ENCODE assay signal across 15 cellular contexts in genomic region chr1:192238421-192238820, GRCh38.
DNase-seq lines count a peak whose midpoint lies in the region; ATAC-seq, FAIRE-seq and TF ChIP-seq lines count a peak whose summit lies in the region.
"Had no signal": no experiment of that assay in that cellular context is flagged by ENCODE, and none has a peak within 500 bp of the region (broad histone marks: within the 10 kb centered on the region; RNA-seq: fewer than 3 reads in every experiment).

No MANE protein-coding gene starts in this region.

- H3K79me2 ChIP-seq in K562 (ENCODE audit: control insufficient read depth, insufficient read depth, low read length): no peaks in the 10 kb centered on the region
- no peaks in the 10 kb centered on the region for H3K79me2 ChIP-seq in H1 (ENCODE audit: control insufficient read depth in 1 of 2, insufficient read depth in 2 of 2, low read length in 2 of 2)

- H2BK120ac ChIP-seq in IMR-90 (ENCODE audit: low read depth, low read length) (no peak overlapping the region), H1 (replicated peaks; ENCODE audit: low read depth, low read length) (no peak overlapping the region)

- TF ChIP-seq EP300 in K562 (IDR thresholded peaks at IDR 0.05; ENCODE audit: low read length) (no peak), H1 (IDR thresholded peaks at IDR 0.05; ENCODE audit: borderline replicate concordance in 1 of 2, low read depth in 2 of 2, low read length in 2 of 2) (no peak)

- H4K8ac ChIP-seq in IMR-90 (ENCODE audit: low read depth in 2 of 2, low read length in 2 of 2): no peak overlapping the region
- H4K8ac ChIP-seq in H1 (ENCODE audit: extremely low read depth, insufficient read depth, low read length): no peak overlapping the region

- H4K20me1 ChIP-seq in IMR-90 (ENCODE audit: insufficient read depth, low read length) (no peaks in the 10 kb centered on the region), K562 (replicated peaks; ENCODE audit: control insufficient read depth, insufficient read depth, low read length) (no peaks in the 10 kb centered on the region), H1 (replicated peaks in 1 of 2; ENCODE audit: control insufficient read depth in 1 of 2, insufficient read depth in 2 of 2, low read length in 2 of 2) (no peaks in the 10 kb centered on the region)
- H4K20me1 ChIP-seq: BLaER1 had no signal

- no peak overlapping the region for H2AK9ac ChIP-seq in IMR-90 (replicated peaks; ENCODE audit: low read depth, low read length, poor library complexity)

- H3K23ac ChIP-seq in IMR-90 (ENCODE audit: low read depth, low read length) (no peak overlapping the region), H1 (ENCODE audit: insufficient read length) (no peak overlapping the region)

- no peak for TF ChIP-seq CTCF in IMR-90 (conservative IDR thresholded peaks at IDR 0.05; ENCODE audit: low read depth, low read length)
- TF ChIP-seq CTCF in K562 (IDR thresholded peaks at IDR 0.05 in 2 of 3, conservative IDR thresholded peaks at IDR 0.05 in 1 of 3; ENCODE audit: insufficient read depth in 2 of 3, low read depth in 1 of 3, low read length in 3 of 3): peak in 1 of 3 experiments; percentile 16; a peak in 1 of 6 replicates
- TF ChIP-seq CTCF in H1 (IDR thresholded peaks at IDR 0.05; ENCODE audit: control extremely low read depth in 1 of 3, insufficient read depth in 1 of 3, low read depth in 1 of 3, low read length in 3 of 3): no peak
- TF ChIP-seq CTCF in osteocyte (IDR thresholded peaks at IDR 0.05): peak; percentile 22

- H3K4me3 ChIP-seq in IMR-90 (ENCODE audit: insufficient read depth, low read depth, low read length) (no peak overlapping the region), K562 (no peak overlapping the region), H1 (ENCODE audit: extremely low read depth in 1 of 4, insufficient read depth in 2 of 4, low read depth in 3 of 4, low read length in 4 of 4) (no peak overlapping the region)
- H3K4me3 ChIP-seq: A549, BLaER1 had no signal

- intact Hi-C loops in IMR-90 (cut with micrococcal nuclease) (no loop called here), K562 (cut with micrococcal nuclease) (loop anchor here (5.0 kb wide), 1 partner anchor 246 kb away; no protein-coding TSS in a partner anchor)

- H3K9ac ChIP-seq in IMR-90 (ENCODE audit: low read depth, low read length) (no peak overlapping the region), K562 (ENCODE audit: insufficient read depth in 1 of 2, low read depth in 2 of 2, low read length in 2 of 2) (no peak overlapping the region), H1 (replicated peaks in 1 of 4; ENCODE audit: extremely low read depth in 1 of 4, low read depth in 3 of 4, low read length in 3 of 4) (no peak overlapping the region)
- H3K9ac ChIP-seq: BLaER1 had no signal

- no peaks in the 10 kb centered on the region for H3K36me3 ChIP-seq in IMR-90 (ENCODE audit: control insufficient read depth, insufficient read depth, low read length)
- no peaks in the 10 kb centered on the region for H3K36me3 ChIP-seq in K562 (ENCODE audit: control insufficient read depth, insufficient read depth, low read length)
- no peaks in the 10 kb centered on the region for H3K36me3 ChIP-seq in H1 (ENCODE audit: control insufficient read depth in 2 of 4, insufficient read depth in 4 of 4, low read length in 3 of 4)
- H3K36me3 ChIP-seq: BLaER1 had no signal

- H2AK5ac ChIP-seq in IMR-90 (ENCODE audit: low read depth, low read length) (no peak overlapping the region), H1 (ENCODE audit: low read depth, low read length) (no peak overlapping the region)

- CTCF ChIA-PET in IMR-90 (lab: Yijun Ruan, JAX): no interaction called here
- CTCF ChIA-PET in K562 (lab: Yijun Ruan, JAX; ENCODE audit: low intra/inter-chr PET ratio): no interaction called here
- CTCF ChIA-PET in H1 (lab: Charles Lee; ENCODE audit: partially characterized antibody): no interaction called here

- H4K91ac ChIP-seq in IMR-90 (ENCODE audit: insufficient read depth, low read depth, low read length) (peak overlapping the region; percentile 15; the same call in 1 of the 2 replicates), H1 (replicated peaks; ENCODE audit: insufficient read length, low read length) (no peak overlapping the region)

- no peaks in the 10 kb centered on the region for H3K9me3 ChIP-seq in IMR-90 (ENCODE audit: control insufficient read depth, insufficient read depth, low read length)
- no peaks in the 10 kb centered on the region for H3K9me3 ChIP-seq in K562 (replicated peaks; ENCODE audit: control insufficient read depth, insufficient read depth, low read depth, low read length)
- no peaks in the 10 kb centered on the region; a peak in 1 of 4 replicates for H3K9me3 ChIP-seq in H1 (ENCODE audit: insufficient read depth in 2 of 2, low read depth in 1 of 2, low read length in 1 of 2)
- H3K9me3 ChIP-seq: A549, BLaER1, Caco-2 had no signal

- DNase-seq in IMR-90: no peak
- DNase-seq in K562 (ENCODE audit: extremely low read depth in 1 of 4, low spot score in 3 of 4): no peak
- DNase-seq in H1 (ENCODE audit: low read depth in 1 of 2, low spot score in 2 of 2): no peak
- no peak for DNase-seq in osteocyte (ENCODE audit: extremely low spot score, unreplicated experiment)
- DNase-seq in SHP77 treated with DMSO at 0.1 percent for 48 hours (lab: John Stamatoyannopoulos, UW): no peak
- no peak for DNase-seq in MV-4-11 (lab: John Stamatoyannopoulos, UW)
- no peak for DNase-seq in SIG-M5 (lab: John Stamatoyannopoulos, UW)
- no peak for DNase-seq in NCI-H1105 (lab: John Stamatoyannopoulos, UW)
- DNase-seq: AML-193; Caco-2; CD8-positive, alpha-beta memory T cell; DMS53 had no signal

- H2BK12ac ChIP-seq in H1 (ENCODE audit: low read depth, low read length): no peak overlapping the region

- H2BK15ac ChIP-seq in IMR-90 (ENCODE audit: low read depth, low read length): no peak overlapping the region
- H2BK15ac ChIP-seq in H1 (ENCODE audit: low read length): no peak overlapping the region

- H3K27me3 ChIP-seq in IMR-90 (ENCODE audit: control insufficient read depth, insufficient read depth, low read length): no peaks in the 10 kb centered on the region
- H3K27me3 ChIP-seq in K562 (ENCODE audit: control insufficient read depth in 2 of 2, insufficient read depth in 2 of 2, low read length in 2 of 2): no peaks in the 10 kb centered on the region
- no peaks in the 10 kb centered on the region for H3K27me3 ChIP-seq in H1 (replicated peaks in 1 of 4; ENCODE audit: control insufficient read depth in 3 of 4, extremely low read depth in 1 of 4, insufficient read depth in 3 of 4, low read length in 3 of 4)
- H3K27me3 ChIP-seq: BLaER1 had no signal

- POLR2A ChIA-PET in IMR-90 (lab: Charles Lee; ENCODE audit: unreplicated experiment): no interaction called here
- POLR2A ChIA-PET in K562 (lab: Yijun Ruan, JAX): no interaction called here
- POLR2A ChIA-PET in H1 (lab: Charles Lee; ENCODE audit: partially characterized antibody): no interaction called here

- TF ChIP-seq POLR2A in IMR-90 (IDR thresholded peaks at IDR 0.05; ENCODE audit: low read depth, low read length) (no peak), K562 (conservative IDR thresholded peaks at IDR 0.05) (no peak), H1 (IDR thresholded peaks at IDR 0.05; ENCODE audit: control extremely low read depth in 1 of 2, low read depth in 2 of 2, low read length in 2 of 2) (no peak)

- no peak for TF ChIP-seq RAD21 in IMR-90 (IDR thresholded peaks at IDR 0.05; ENCODE audit: low read length)
- peak in 1 of 2 experiments; percentile 40; a peak in 2 of 4 replicates for TF ChIP-seq RAD21 in K562 (CRISPR knock-in tag; conservative IDR thresholded peaks at IDR 0.05 in 1 of 2, IDR thresholded peaks at IDR 0.05 in 1 of 2)
- TF ChIP-seq RAD21 in H1 (IDR thresholded peaks at IDR 0.05 in 1 of 2, conservative IDR thresholded peaks at IDR 0.05 in 1 of 2; ENCODE audit: low read depth in 2 of 2, low read length in 2 of 2): peak in 1 of 2 experiments; percentile 39; a peak in 2 of 4 replicates

- H3K4me1 Mint-ChIP-seq in osteocyte (ENCODE audit: unreplicated experiment): peaks cover 7% of the 10 kb centered on the region
- H3K4me1 Mint-ChIP-seq: CD8-positive, alpha-beta memory T cell had no signal

- no peak overlapping the region for H3K4me3 Mint-ChIP-seq in osteocyte (ENCODE audit: unreplicated experiment)
- H3K4me3 Mint-ChIP-seq: CD8-positive, alpha-beta memory T cell had no signal

- H2BK20ac ChIP-seq in IMR-90 (ENCODE audit: low read depth, low read length) (0 out of 2 replicates have a peak overlapping the region, but pooled peaks have one; percentile 49), H1 (ENCODE audit: low read length) (no peak overlapping the region)

- no peak overlapping the region for H3K56ac ChIP-seq in IMR-90 (ENCODE audit: extremely low read depth, insufficient read depth, low read length)
- no peak overlapping the region for H3K56ac ChIP-seq in H1 (replicated peaks; ENCODE audit: insufficient read length, low read depth, low read length)

- FAIRE-seq in K562 (lab: Jason Lieb, UNC) (no peak), H1 (lab: Jason Lieb, UNC) (no peak)
- FAIRE-seq: A549 had no signal

- BruUV-seq in IMR-90 (replicated peaks; lab: Mats Ljungman, UMichigan): no TSS peak
- BruUV-seq in K562 (replicated peaks; lab: Mats Ljungman, UMichigan): no TSS peak

- H3K27ac ChIP-seq in IMR-90 (ENCODE audit: insufficient read depth, low read length) (no peak overlapping the region), K562 (ENCODE audit: extremely low read depth, low read depth, low read length) (no peak overlapping the region), H1 (ENCODE audit: low read depth, low read length) (no peak overlapping the region)
- H3K27ac ChIP-seq: A549, BLaER1 had no signal

- H2BK5ac ChIP-seq in IMR-90 (ENCODE audit: low read depth, low read length, poor library complexity, severe bottlenecking) (no peak overlapping the region), H1 (ENCODE audit: low read depth, low read length) (no peak overlapping the region)

- no peaks in the 10 kb centered on the region for H3K9me1 ChIP-seq in IMR-90 (ENCODE audit: insufficient read depth, low read length)
- no peaks in the 10 kb centered on the region for H3K9me1 ChIP-seq in K562 (ENCODE audit: control insufficient read depth, insufficient read depth, low read length)

- in situ Hi-C loops in IMR-90 (cut with MboI; ENCODE audit: low sequenced_read_pairs) (no loop called here), K562 (cut with MboI) (no loop called here)

- WGBS in IMR-90 (ENCODE audit: extremely low coverage in 2 of 2, insufficient read length in 1 of 2), 2 experiments: no CpG with 5 or more reads among the region's 2 CpGs
- WGBS in K562 (ENCODE audit: insufficient coverage, low coverage, missing lambda C conversion rate): 37% methylated on average over 2 of the region's 2 CpGs
- 86% methylated on average over 2 of the region's 2 CpGs; no CpG with 5 or more reads in 1 of the 2 experiments for WGBS in H1 (ENCODE audit: extremely low coverage in 1 of 2, insufficient coverage in 1 of 2, insufficient read length in 1 of 2, insufficient replicate concordance in 2 of 2, low coverage in 1 of 2, low lambda C conversion rate in 2 of 2, missing lambda C conversion rate in 1 of 2), 2 experiments

- H3K4me1 ChIP-seq in IMR-90 (ENCODE audit: control insufficient read depth, insufficient read depth, low read length) (no peaks in the 10 kb centered on the region), K562 (replicated peaks in 1 of 2; ENCODE audit: control insufficient read depth in 2 of 2, insufficient read depth in 2 of 2, low read length in 2 of 2) (no peaks in the 10 kb centered on the region), H1 (replicated peaks in 1 of 4; ENCODE audit: control insufficient read depth in 3 of 4, insufficient read depth in 4 of 4, low read length in 3 of 4) (no peaks in the 10 kb centered on the region)
- H3K4me1 ChIP-seq: A549, BLaER1, Caco-2 had no signal

- H3K27ac Mint-ChIP-seq in osteocyte (ENCODE audit: unreplicated experiment): no peak overlapping the region
- H3K27ac Mint-ChIP-seq: CD8-positive, alpha-beta memory T cell had no signal

- no peak overlapping the region for H2AFZ ChIP-seq in IMR-90 (replicated peaks; ENCODE audit: low read length, poor library complexity)
- H2AFZ ChIP-seq in K562 (ENCODE audit: low read depth, low read length): no peak overlapping the region
- H2AFZ ChIP-seq in H1 (ENCODE audit: low read length): peak overlapping the region; percentile 51; the same call in 1 of the 2 replicates

- 0 out of 2 replicates have a peak overlapping the region, but pooled peaks have one; percentile 24 for H3K4ac ChIP-seq in IMR-90 (ENCODE audit: low read depth, low read length)
- H3K4ac ChIP-seq in H1 (replicated peaks; ENCODE audit: insufficient read length, low read depth, low read length): no peak overlapping the region

- H3K23me2 ChIP-seq in H1 (ENCODE audit: low read depth, low read length): no peaks in the 10 kb centered on the region

- H3K36me3 Mint-ChIP-seq in osteocyte (ENCODE audit: unreplicated experiment): no peaks in the 10 kb centered on the region
- H3K36me3 Mint-ChIP-seq: CD8-positive, alpha-beta memory T cell had no signal

- peak overlapping the region; percentile 68; the same call in 1 of the 2 replicates for H3K18ac ChIP-seq in IMR-90 (ENCODE audit: low read depth, low read length)
- H3K18ac ChIP-seq in H1 (ENCODE audit: extremely low read depth, low read length): no peak overlapping the region

- H3K79me1 ChIP-seq in IMR-90 (ENCODE audit: low read depth in 1 of 2, low read length in 2 of 2): no peaks in the 10 kb centered on the region
- no peaks in the 10 kb centered on the region for H3K79me1 ChIP-seq in H1 (ENCODE audit: low read depth, low read length)

- H3K27me3 Mint-ChIP-seq in osteocyte (ENCODE audit: unreplicated experiment): no peaks in the 10 kb centered on the region
- H3K27me3 Mint-ChIP-seq: CD8-positive, alpha-beta memory T cell had no signal

- H3K4me2 ChIP-seq in IMR-90 (ENCODE audit: low read depth, low read length): no peak overlapping the region
- no peak overlapping the region for H3K4me2 ChIP-seq in K562 (ENCODE audit: insufficient read depth, low read length)
- no peak overlapping the region for H3K4me2 ChIP-seq in H1 (ENCODE audit: insufficient read depth in 1 of 2, low read depth in 2 of 2, low read length in 2 of 2)
- H3K4me2 ChIP-seq: A549, BLaER1 had no signal

- H3K14ac ChIP-seq in IMR-90 (replicated peaks; ENCODE audit: low read depth, low read length) (no peak overlapping the region), H1 (ENCODE audit: insufficient read length) (no peak overlapping the region)

- ATAC-seq in IMR-90 (ENCODE audit: low read depth): no peak
- ATAC-seq in K562: peak; percentile 31; the same call in 2 of the 3 replicates
- ATAC-seq: A549, HCT116 had no signal

- H4K5ac ChIP-seq in IMR-90 (ENCODE audit: low read depth, low read length): peak overlapping the region; percentile 51; the same call in 1 of the 2 replicates
- no peak overlapping the region for H4K5ac ChIP-seq in H1 (ENCODE audit: insufficient read length, low read depth, low read length)

- peaks cover 3% of the 10 kb centered on the region for H3K9me3 Mint-ChIP-seq in osteocyte (ENCODE audit: unreplicated experiment)

- dilution Hi-C loops in IMR-90 (cut with HindIII; ENCODE audit: low sequenced_read_pairs, unreplicated experiment): no loop called here
